In the genomic region with DNA sequence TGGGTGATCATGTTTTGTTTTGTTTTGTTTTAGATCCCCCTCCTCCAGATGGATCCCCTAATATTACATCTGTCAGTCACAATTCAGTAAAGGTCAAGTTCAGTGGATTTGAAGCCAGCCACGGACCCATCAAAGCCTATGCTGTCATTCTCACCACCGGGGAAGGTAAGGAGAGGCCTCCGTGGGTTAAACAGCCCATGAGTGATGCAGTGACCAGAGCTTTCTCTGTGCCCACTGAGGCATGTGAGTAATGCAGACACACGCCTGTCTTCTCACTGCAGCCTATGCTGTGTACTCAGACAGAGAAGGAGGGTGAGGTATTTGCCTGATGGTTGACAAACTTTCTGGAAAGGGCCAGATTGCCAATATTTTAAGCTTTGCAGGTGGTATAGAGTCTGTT, we compare ENCODE assay signal across 23 cellular contexts.
"Had no signal": no experiment of that assay in that cellular context is flagged by ENCODE, and none has a peak within 500 bp of the region (broad histone marks: within the 10 kb centered on the region; RNA-seq: fewer than 3 reads in every experiment).

No MANE protein-coding gene starts in this region.

- H3K79me2 ChIP-seq: parathyroid adenoma had no signal

- H3K4me1 Mint-ChIP-seq: naive B cell had no signal

- H2AFZ ChIP-seq: parathyroid adenoma had no signal

- H3K9me3 Mint-ChIP-seq: activated CD4-positive, alpha-beta memory T cell treated with anti-CD3 and anti-CD28 coated beads for 36 hours; activated CD4-positive, alpha-beta T cell treated with anti-CD3 and anti-CD28 coated beads, Interleukin-2, amount 10 ng/mL, durations not matched to agents 24 days and 14 days; activated naive CD4-positive, alpha-beta T cell treated with anti-CD3 and anti-CD28 coated beads, Interleukin-2, amount 50 U/mL, for 24 hours; activated T-cell treated with anti-CD3 and anti-CD28 coated beads, Interleukin-2, amount 50 U/mL, for 4 hours; activated T-helper 2 cell treated with anti-CD3 and anti-CD28 coated beads, Interferon-gamma antibody, Interleukin-2, Interleukin-4, amounts not matched to agents 10 μg/mL and 5 μg/mL and 100 μg/mL, durations not matched to agents 14 hours and 24 hours and 36 hours; naive B cell had no signal

- H3K9ac ChIP-seq: parathyroid adenoma had no signal

- ATAC-seq: activated T-cell treated with anti-CD3 and anti-CD28 coated beads, Interleukin-2, amount 50 U/mL, for 4 hours; left ventricle myocardium superior; psoas muscle; right cardiac atrium; stimulated activated naive CD8-positive, alpha-beta T cell treated with anti-CD3 and anti-CD28 coated beads, Interleukin-15, Interleukin-2, amounts not matched to agents 100 U/mL and 50 U/mL, for 24 hours had no signal

- H3K4me3 Mint-ChIP-seq: activated CD4-positive, alpha-beta memory T cell treated with anti-CD3 and anti-CD28 coated beads for 36 hours; activated CD4-positive, alpha-beta T cell treated with anti-CD3 and anti-CD28 coated beads, Interleukin-2, amount 10 ng/mL, durations not matched to agents 24 days and 14 days; activated naive CD4-positive, alpha-beta T cell treated with anti-CD3 and anti-CD28 coated beads, Interleukin-2, amount 50 U/mL, for 24 hours; activated T-cell treated with anti-CD3 and anti-CD28 coated beads, Interleukin-2, amount 50 U/mL, for 4 hours; naive B cell had no signal

- DNase-seq: activated CD4-positive, alpha-beta memory T cell treated with anti-CD3 and anti-CD28 coated beads for 36 hours; activated CD4-positive, alpha-beta T cell treated with anti-CD3 and anti-CD28 coated beads, Interleukin-2, amount 10 ng/mL, durations not matched to agents 24 days and 14 days; activated T-cell treated with anti-CD3 and anti-CD28 coated beads, Interleukin-2, amount 50 U/mL, for 4 hours; cerebellar nuclear complex; colonic mucosa; effector CD8-positive, alpha-beta T cell; esophagus squamous epithelium; foreskin melanocyte; left ventricle myocardium superior; naive B cell; nucleus accumbens; psoas muscle; right cardiac atrium; stimulated activated CD4-positive, alpha-beta T cell treated with anti-CD3 and anti-CD28 coated beads, Interleukin-2, amount 100 ng/mL, for 48 hours; stimulated activated naive CD8-positive, alpha-beta T cell treated with anti-CD3 and anti-CD28 coated beads, Interleukin-15, Interleukin-2, amounts not matched to agents 100 U/mL and 50 U/mL, for 24 hours; T-helper 9 cell; testis; transverse colon had no signal

- H3K27me3 Mint-ChIP-seq: activated CD4-positive, alpha-beta memory T cell treated with anti-CD3 and anti-CD28 coated beads for 36 hours; activated CD4-positive, alpha-beta T cell treated with anti-CD3 and anti-CD28 coated beads, Interleukin-2, amount 10 ng/mL, durations not matched to agents 24 days and 14 days; activated naive CD4-positive, alpha-beta T cell treated with anti-CD3 and anti-CD28 coated beads, Interleukin-2, amount 50 U/mL, for 24 hours; naive B cell had no signal

- H3K4me3 ChIP-seq: colonic mucosa, esophagus squamous epithelium, psoas muscle, testis, transverse colon had no signal

- H3K4me1 ChIP-seq: colonic mucosa, esophagus squamous epithelium, parathyroid adenoma, psoas muscle, testis had no signal

- H3K27me3 ChIP-seq: colonic mucosa, esophagus squamous epithelium, testis, transverse colon had no signal

- H3K27ac Mint-ChIP-seq: activated CD4-positive, alpha-beta memory T cell treated with anti-CD3 and anti-CD28 coated beads for 36 hours; activated CD4-positive, alpha-beta T cell treated with anti-CD3 and anti-CD28 coated beads, Interleukin-2, amount 10 ng/mL, durations not matched to agents 24 days and 14 days; activated naive CD4-positive, alpha-beta T cell treated with anti-CD3 and anti-CD28 coated beads, Interleukin-2, amount 50 U/mL, for 24 hours; activated T-helper 2 cell treated with anti-CD3 and anti-CD28 coated beads, Interferon-gamma antibody, Interleukin-2, Interleukin-4, amounts not matched to agents 10 μg/mL and 5 μg/mL and 100 μg/mL, durations not matched to agents 14 hours and 24 hours and 36 hours had no signal

- H3K27ac ChIP-seq: colonic mucosa, epithelial cell of prostate, esophagus squamous epithelium, parathyroid adenoma, psoas muscle, testis, transverse colon, VCaP had no signal

- H3K9me3 ChIP-seq: colonic mucosa, esophagus squamous epithelium, psoas muscle, testis, transverse colon had no signal
